ENCODE assay signal across 16 cellular contexts in genomic region chr12:124233041-124233836, GRCh38.
DNase-seq lines count a peak whose midpoint lies in the region; FAIRE-seq and TF ChIP-seq lines count a peak whose summit lies in the region.
"Had no signal": no experiment of that assay in that cellular context is flagged by ENCODE, and none has a peak within 500 bp of the region (broad histone marks: within the 10 kb centered on the region; RNA-seq: fewer than 3 reads in every experiment).

No MANE protein-coding gene starts in this region.

- POLR2A ChIA-PET in BJ (lab: Charles Lee): interaction anchor here (0.7 kb wide), 1 partner anchor 61 kb away, joined by 4 read pairs; no protein-coding TSS in a partner anchor
- POLR2A ChIA-PET in H1 (lab: Charles Lee; ENCODE audit: partially characterized antibody): no interaction called here

- FAIRE-seq in H1 (lab: Jason Lieb, UNC): no peak
- FAIRE-seq: GM12891 had no signal

- H3K14ac ChIP-seq in H1 (ENCODE audit: insufficient read length): no peak overlapping the region

- H3K4me3 ChIP-seq in BJ (ENCODE audit: low read depth, low read length): no peak overlapping the region
- H3K4me3 ChIP-seq in H1 (ENCODE audit: extremely low read depth in 1 of 4, insufficient read depth in 2 of 4, low read depth in 3 of 4, low read length in 4 of 4): no peak overlapping the region
- H3K4me3 ChIP-seq in neural progenitor cell: no peak overlapping the region
- H3K4me3 ChIP-seq: body of pancreas, heart right ventricle had no signal

- H3K36me3 ChIP-seq in BJ (ENCODE audit: control insufficient read depth, insufficient read depth, low read length): no peaks in the 10 kb centered on the region
- H3K36me3 ChIP-seq in H1 (ENCODE audit: control insufficient read depth in 2 of 4, insufficient read depth in 4 of 4, low read length in 3 of 4): no peaks in the 10 kb centered on the region; a peak in 1 of 8 replicates
- no peaks in the 10 kb centered on the region for H3K36me3 ChIP-seq in neural progenitor cell
- H3K36me3 ChIP-seq: heart right ventricle had no signal

- H3K36me3 Mint-ChIP-seq in neural progenitor cell: peaks cover 3% of the 10 kb centered on the region
- H3K36me3 Mint-ChIP-seq: activated CD8-positive, alpha-beta memory T cell treated with anti-CD3 and anti-CD28 coated beads, Interleukin-2, amount 10 ng/mL, durations not matched to agents 7 days and 5 days had no signal

- H2AK5ac ChIP-seq in H1 (ENCODE audit: low read depth, low read length): no peak overlapping the region

- peaks cover 13% of the 10 kb centered on the region for H3F3A ChIP-seq in neural progenitor cell (ENCODE audit: low read depth)

- 80% methylated on average over 5 of the region's 5 CpGs; no CpG with 5 or more reads in 1 of the 2 experiments for WGBS in H1 (ENCODE audit: extremely low coverage in 1 of 2, insufficient coverage in 1 of 2, insufficient read length in 1 of 2, insufficient replicate concordance in 2 of 2, low coverage in 1 of 2, low lambda C conversion rate in 2 of 2, missing lambda C conversion rate in 1 of 2), 2 experiments

- H3K79me2 ChIP-seq in H1 (ENCODE audit: control insufficient read depth in 1 of 2, insufficient read depth in 2 of 2, low read length in 2 of 2) (no peaks in the 10 kb centered on the region), neural progenitor cell (ENCODE audit: low read depth) (no peaks in the 10 kb centered on the region)

- no peak overlapping the region for H2BK20ac ChIP-seq in H1 (ENCODE audit: low read length)

- no peak overlapping the region for H3K23ac ChIP-seq in H1 (ENCODE audit: insufficient read length)

- H3K4me1 ChIP-seq in H1 (replicated peaks in 1 of 4; ENCODE audit: control insufficient read depth in 3 of 4, insufficient read depth in 4 of 4, low read length in 3 of 4) (no peaks in the 10 kb centered on the region), neural progenitor cell (peaks cover 23% of the 10 kb centered on the region)
- H3K4me1 ChIP-seq: body of pancreas had no signal

- H3K4me2 ChIP-seq in H1 (ENCODE audit: insufficient read depth in 1 of 2, low read depth in 2 of 2, low read length in 2 of 2) (no peak overlapping the region), neural progenitor cell (peak overlapping the region; percentile 51)

- peaks cover 5% of the 10 kb centered on the region; the same call in 1 of the 2 replicates for H3K23me2 ChIP-seq in H1 (ENCODE audit: low read depth, low read length)

- CTCF ChIA-PET in BJ (lab: Yijun Ruan, JAX): interaction anchor here (0.9 kb wide), 1 partner anchor 29 kb away, joined by 3 read pairs; no protein-coding TSS in a partner anchor
- CTCF ChIA-PET in H1 (lab: Charles Lee; ENCODE audit: partially characterized antibody): interaction anchor here (1.3 kb wide), 2 partner anchors 31 to 180 kb away, joined by 3 to 5 read pairs; no protein-coding TSS in a partner anchor

- TF ChIP-seq EP300 in H1 (IDR thresholded peaks at IDR 0.05; ENCODE audit: borderline replicate concordance in 1 of 2, low read depth in 2 of 2, low read length in 2 of 2): no peak

- H3K9me3 ChIP-seq in H1 (ENCODE audit: insufficient read depth in 2 of 2, low read depth in 1 of 2, low read length in 1 of 2): peaks cover 0 to 8% of the 10 kb centered on the region in 2 experiments; a peak in 1 of 4 replicates
- peaks cover 7% of the 10 kb centered on the region for H3K9me3 ChIP-seq in neural progenitor cell (ENCODE audit: low read depth)
- H3K9me3 ChIP-seq: body of pancreas had no signal

- no peak for TF ChIP-seq POLR2A in H1 (IDR thresholded peaks at IDR 0.05; ENCODE audit: control extremely low read depth in 1 of 2, low read depth in 2 of 2, low read length in 2 of 2)

- no peak overlapping the region for H2BK15ac ChIP-seq in H1 (ENCODE audit: low read length)

- 0 out of 2 replicates have a peak overlapping the region, but pooled peaks have one; percentile 35 for H2BK12ac ChIP-seq in H1 (ENCODE audit: low read depth, low read length)

- H3K9ac ChIP-seq in H1 (replicated peaks in 1 of 4; ENCODE audit: extremely low read depth in 1 of 4, low read depth in 3 of 4, low read length in 3 of 4) (no peak overlapping the region), neural progenitor cell (no peak overlapping the region)

- peaks cover 10% of the 10 kb centered on the region for H3K27me3 Mint-ChIP-seq in neural progenitor cell (ENCODE audit: insufficient read depth, low read depth)

- H4K20me1 ChIP-seq in H1 (replicated peaks in 1 of 2; ENCODE audit: control insufficient read depth in 1 of 2, insufficient read depth in 2 of 2, low read length in 2 of 2) (no peaks in the 10 kb centered on the region), neural progenitor cell (ENCODE audit: low read depth) (no peaks in the 10 kb centered on the region)

- no peak overlapping the region for H3K4ac ChIP-seq in H1 (replicated peaks; ENCODE audit: insufficient read length, low read depth, low read length)

- H3K27ac Mint-ChIP-seq in neural progenitor cell: no peak overlapping the region
- H3K27ac Mint-ChIP-seq: activated CD8-positive, alpha-beta memory T cell treated with anti-CD3 and anti-CD28 coated beads, Interleukin-2, amount 10 ng/mL, durations not matched to agents 7 days and 5 days; naive thymus-derived CD8-positive, alpha-beta T cell; T-helper 17 cell had no signal

- no peak overlapping the region for H4K8ac ChIP-seq in H1 (ENCODE audit: extremely low read depth, insufficient read depth, low read length)

- no peak overlapping the region for H4K5ac ChIP-seq in H1 (ENCODE audit: insufficient read length, low read depth, low read length)

- 0 out of 2 replicates have a peak overlapping the region, but pooled peaks have one; percentile 61 for H2BK5ac ChIP-seq in H1 (ENCODE audit: low read depth, low read length)

- no peaks in the 10 kb centered on the region for H3K79me1 ChIP-seq in H1 (ENCODE audit: low read depth, low read length)

- H3K27me3 ChIP-seq in BJ (ENCODE audit: control insufficient read depth, insufficient read depth, low read length) (no peaks in the 10 kb centered on the region), H1 (replicated peaks in 1 of 4; ENCODE audit: control insufficient read depth in 3 of 4, extremely low read depth in 1 of 4, insufficient read depth in 3 of 4, low read length in 3 of 4) (no peaks in the 10 kb centered on the region), neural progenitor cell (no peaks in the 10 kb centered on the region)
- H3K27me3 ChIP-seq: body of pancreas had no signal

- H4K91ac ChIP-seq in H1 (replicated peaks; ENCODE audit: insufficient read length, low read length): no peak overlapping the region

- no peaks in the 10 kb centered on the region for H3K4me1 Mint-ChIP-seq in neural progenitor cell
- H3K4me1 Mint-ChIP-seq: activated CD8-positive, alpha-beta memory T cell treated with anti-CD3 and anti-CD28 coated beads, Interleukin-2, amount 10 ng/mL, durations not matched to agents 7 days and 5 days; T-helper 17 cell had no signal

- H3K18ac ChIP-seq in H1 (ENCODE audit: extremely low read depth, low read length): no peak overlapping the region

- TF ChIP-seq RAD21 in H1 (IDR thresholded peaks at IDR 0.05 in 1 of 2, conservative IDR thresholded peaks at IDR 0.05 in 1 of 2; ENCODE audit: low read depth in 2 of 2, low read length in 2 of 2): no peak

- H3K27ac ChIP-seq in H1 (ENCODE audit: low read depth, low read length) (no peak overlapping the region), neural progenitor cell (peak overlapping the region; percentile 70)
- H3K27ac ChIP-seq: body of pancreas had no signal

- H2AFZ ChIP-seq in H1 (ENCODE audit: low read length) (no peak overlapping the region), neural progenitor cell (replicated peaks) (no peak overlapping the region)

- no peak overlapping the region for H3K4me3 Mint-ChIP-seq in neural progenitor cell
- H3K4me3 Mint-ChIP-seq: activated CD8-positive, alpha-beta memory T cell treated with anti-CD3 and anti-CD28 coated beads, Interleukin-2, amount 10 ng/mL, durations not matched to agents 7 days and 5 days; naive thymus-derived CD8-positive, alpha-beta T cell; T-helper 17 cell had no signal

- no peak for TF ChIP-seq CTCF in BJ (IDR thresholded peaks at IDR 0.05; ENCODE audit: insufficient read depth, low read depth, low read length)
- TF ChIP-seq CTCF in H1 (IDR thresholded peaks at IDR 0.05; ENCODE audit: control extremely low read depth in 1 of 3, insufficient read depth in 1 of 3, low read depth in 1 of 3, low read length in 3 of 3): no peak
- peak; percentile 2 for TF ChIP-seq CTCF in neural progenitor cell (IDR thresholded peaks at IDR 0.05)

- DNase-seq in BJ (ENCODE audit: low read depth) (peak; percentile 52), NCI-H69 (lab: John Stamatoyannopoulos, UW) (peak; percentile 37), H1 (ENCODE audit: low read depth in 1 of 2, low spot score in 2 of 2) (no peak), neural progenitor cell (ENCODE audit: low spot score) (no peak), DMS79 (lab: John Stamatoyannopoulos, UW) (no peak), ecto neural progenitor cell (ENCODE audit: low spot score) (no peak), NCI-H2171 treated with DMSO at 0.1 percent for 48 hours (lab: John Stamatoyannopoulos, UW) (no peak), SKM-1 (lab: John Stamatoyannopoulos, UW; ENCODE audit: unreplicated experiment) (no peak)
- DNase-seq: activated CD8-positive, alpha-beta memory T cell treated with anti-CD3 and anti-CD28 coated beads, Interleukin-2, amount 10 ng/mL, durations not matched to agents 7 days and 5 days; heart right ventricle; Kasumi-1; naive thymus-derived CD8-positive, alpha-beta T cell; stimulated activated CD4-positive, alpha-beta T cell treated with anti-CD3 and anti-CD28 coated beads, Interleukin-2, amount 100 ng/mL, for 24 hours; T-helper 17 cell had no signal

- H3K9me3 Mint-ChIP-seq in neural progenitor cell: peaks cover 24% of the 10 kb centered on the region

- H2BK120ac ChIP-seq in H1 (replicated peaks; ENCODE audit: low read depth, low read length): no peak overlapping the region

- H3K56ac ChIP-seq in H1 (replicated peaks; ENCODE audit: insufficient read length, low read depth, low read length): no peak overlapping the region

TF ChIP-seq in H1, 55 proteins besides CTCF, POLR2A, EP300 and RAD21 (continues in another document):
- TF ChIP-seq RBBP5 (IDR thresholded peaks at IDR 0.05; ENCODE audit: borderline replicate concordance, low read depth, low read length) (no peak), TBP (IDR thresholded peaks at IDR 0.05; ENCODE audit: low read depth, low read length) (no peak), TAF1 (IDR thresholded peaks at IDR 0.05; ENCODE audit: low read depth, low read length) (no peak), YY1 (IDR thresholded peaks at IDR 0.05; ENCODE audit: low read depth, low read length) (no peak), BCL11A (IDR thresholded peaks at IDR 0.05; ENCODE audit: low read depth in 2 of 2, low read length in 2 of 2) (no peak), JUN (IDR thresholded peaks at IDR 0.05; ENCODE audit: low read depth, low read length) (no peak), CHD2 (IDR thresholded peaks at IDR 0.05; ENCODE audit: low read length) (no peak), CTBP2 (IDR thresholded peaks at IDR 0.05; ENCODE audit: borderline replicate concordance, insufficient read depth, insufficient read length, low read length) (no peak), SIN3A (conservative IDR thresholded peaks at IDR 0.05 in 1 of 2, IDR thresholded peaks at IDR 0.05 in 1 of 2; ENCODE audit: low read depth in 1 of 2, low read length in 2 of 2) (no peak), EGR1 (IDR thresholded peaks at IDR 0.05; ENCODE audit: borderline replicate concordance, low read depth, low read length) (no peak)

Comparison
In these comparisons a context has a peak if more than half of its experiments do, and no peak if none do; other contexts are left out.
1. DNase-seq: peak in BJ (single experiment) and NCI-H69 (single experiment); none in H1 (0 of 2), neural progenitor cell (single experiment), DMS79 (single experiment), ecto neural progenitor cell (single experiment), NCI-H2171 treated with DMSO at 0.1 percent for 48 hours (single experiment) and SKM-1 (single experiment).